In the genomic region with DNA sequence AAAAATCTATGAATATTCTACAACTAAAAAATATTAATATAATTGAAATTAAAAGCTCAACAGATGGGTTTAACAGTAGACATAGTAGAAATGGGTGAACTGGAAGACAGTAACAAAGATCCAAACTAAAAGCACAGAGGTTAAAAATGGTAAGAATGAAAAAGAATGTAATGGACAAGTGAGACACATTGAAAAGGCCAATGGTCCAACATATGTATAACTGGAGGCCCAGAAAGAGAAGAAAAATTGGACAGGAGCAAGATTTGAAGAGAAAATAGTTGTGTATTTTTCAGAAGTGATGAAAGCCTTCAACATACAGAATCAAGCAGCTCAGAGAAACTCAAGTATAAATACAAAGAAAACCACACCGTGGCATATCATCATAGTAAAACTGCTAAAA, we compare ENCODE assay signal across 19 cellular contexts. TPM values are rescaled to one million over a fixed set of nuclear protein-coding genes. Genes with fewer than 3 reads are reported as not detected.
DNase-seq lines count a peak whose midpoint lies in the region; ATAC-seq, FAIRE-seq and TF ChIP-seq lines count a peak whose summit lies in the region.
"Had no signal": no experiment of that assay in that cellular context is flagged by ENCODE, and none has a peak within 500 bp of the region (broad histone marks: within the 10 kb centered on the region; RNA-seq: fewer than 3 reads in every experiment).

No MANE protein-coding gene starts in this region.

- H3F3A ChIP-seq in GM23248 (ENCODE audit: insufficient read depth), result no peaks in the 10 kb centered on the region

- CTCF ChIA-PET in A549 (lab: Yijun Ruan, JAX), result interaction anchor here (0.7 to 3.0 kb wide), 6 partner anchors 10 to 277 kb away, joined by 3 to 12 read pairs (median 8); partner anchors contain the start of gene PCDHGC3

- H3K4me1 Mint-ChIP-seq in astrocyte (ENCODE audit: low read depth, unreplicated experiment), result no peaks in the 10 kb centered on the region

- no peak overlapping the region for H3K9ac ChIP-seq in GM23248
- H3K9ac ChIP-seq in astrocyte (ENCODE audit: low read length), result no peak overlapping the region

- no peak for TF ChIP-seq RAD21 in A549 (conservative IDR thresholded peaks at IDR 0.05 in 1 of 2, IDR thresholded peaks at IDR 0.05 in 1 of 2)

- H2AFZ ChIP-seq in GM23248, result no peak overlapping the region
- H2AFZ ChIP-seq in astrocyte (ENCODE audit: low read depth, low read length), result no peak overlapping the region

- H3K4me3 Mint-ChIP-seq in astrocyte (ENCODE audit: unreplicated experiment), result no peak overlapping the region
- H3K4me3 Mint-ChIP-seq: dendritic cell treated with granulocyte-macrophage colony-stimulating factor and Interleukin-4, amounts not matched to agents 40 ng/mL and 50 ng/mL, for 4 days had no signal

- peaks cover 26% of the 10 kb centered on the region for H3K36me3 ChIP-seq in GM23248 (ENCODE audit: low read depth)
- H3K36me3 ChIP-seq in astrocyte (ENCODE audit: insufficient read depth, low read length), result peaks cover 4% of the 10 kb centered on the region

- peaks cover 8% of the 10 kb centered on the region; the same call in 1 of the 2 replicates for H3K79me2 ChIP-seq in GM23248 (ENCODE audit: insufficient read depth)
- H3K79me2 ChIP-seq in astrocyte (ENCODE audit: insufficient read depth, low read length), result no peaks in the 10 kb centered on the region

- in situ Hi-C loops in GM23248 (cut with MboI), result no loop called here

- TF ChIP-seq POLR2A in A549 (IDR thresholded peaks at IDR 0.05; ENCODE audit: low read length) (no peak), GM12891 (IDR thresholded peaks at IDR 0.05; ENCODE audit: low read depth, low read length) (no peak)

- ATAC-seq in A549, result no peak
- ATAC-seq in HG03432 (IDR thresholded peaks at IDR 0.05; ENCODE audit: unreplicated experiment), result no peak
- ATAC-seq: left lobe of liver had no signal

- peaks cover 31% of the 10 kb centered on the region for H3K9me3 ChIP-seq in A549
- no peaks in the 10 kb centered on the region for H3K9me3 ChIP-seq in GM23248 (ENCODE audit: low read depth)
- H3K9me3 ChIP-seq in astrocyte (ENCODE audit: insufficient read depth, low read depth, low read length), result peaks cover 3% of the 10 kb centered on the region

- H3K4me1 ChIP-seq in A549 (no peaks in the 10 kb centered on the region), GM23248 (ENCODE audit: insufficient read depth) (no peaks in the 10 kb centered on the region), astrocyte (ENCODE audit: insufficient read depth, low read length) (no peaks in the 10 kb centered on the region)
- H3K4me1 ChIP-seq: Caco-2, esophagus muscularis mucosa, sigmoid colon had no signal

- H3K9me3 Mint-ChIP-seq in astrocyte (ENCODE audit: unreplicated experiment), result peaks cover 10% of the 10 kb centered on the region

- H3K9me2 ChIP-seq in GM23248 (ENCODE audit: insufficient read depth), result no peaks in the 10 kb centered on the region

- H3K27me3 Mint-ChIP-seq in astrocyte (ENCODE audit: low read depth, unreplicated experiment), result no peaks in the 10 kb centered on the region
- H3K27me3 Mint-ChIP-seq: dendritic cell treated with granulocyte-macrophage colony-stimulating factor and Interleukin-4, amounts not matched to agents 40 ng/mL and 50 ng/mL, for 4 days had no signal

- POLR2A ChIA-PET in A549 (lab: Yijun Ruan, JAX), result no interaction called here

- DNase-seq in A549 (ENCODE audit: low read depth in 1 of 2, low spot score in 1 of 2) (peak in 1 of 2 experiments; percentile 67), GM23248 (peak; percentile 41), astrocyte (ENCODE audit: low read depth) (peak; percentile 35), fibroblast of pulmonary artery (ENCODE audit: low read depth) (peak; percentile 59), HPDE6-E6E7 (ENCODE audit: extremely low spot score) (no peak), GM12891 (ENCODE audit: insufficient read length, low spot score) (no peak)
- DNase-seq: activated CD8-positive, alpha-beta memory T cell treated with anti-CD3 and anti-CD28 coated beads for 24 hours; Caco-2; MM.1S; NCI-H1694 treated with DMSO at 0.1 percent for 48 hours; NCI-H510A; SIG-M5; sigmoid colon; stimulated activated CD4-positive, alpha-beta T cell treated with anti-CD3 and anti-CD28 coated beads, Interleukin-2, amount 100 ng/mL, for 24 hours had no signal

- H3K4me2 ChIP-seq in A549, result no peak overlapping the region
- no peak overlapping the region for H3K4me2 ChIP-seq in GM23248 (ENCODE audit: unreplicated experiment)
- no peak overlapping the region for H3K4me2 ChIP-seq in astrocyte (ENCODE audit: low read length)

- H3K4me3 ChIP-seq in A549 (no peak overlapping the region), GM23248 (no peak overlapping the region), astrocyte (ENCODE audit: insufficient read depth, low read depth, low read length) (no peak overlapping the region), fibroblast of pulmonary artery (replicated peaks; ENCODE audit: low read depth, low read length) (no peak overlapping the region)
- H3K4me3 ChIP-seq: esophagus muscularis mucosa, sigmoid colon had no signal

- no peak overlapping the region for H3K27ac ChIP-seq in A549
- H3K27ac ChIP-seq in GM23248, result no peak overlapping the region
- no peak overlapping the region for H3K27ac ChIP-seq in astrocyte (ENCODE audit: low read depth, low read length)
- H3K27ac ChIP-seq: esophagus muscularis mucosa, sigmoid colon had no signal

- TF ChIP-seq CTCF in A549 (IDR thresholded peaks at IDR 0.05) (no peak), astrocyte (IDR thresholded peaks at IDR 0.05; ENCODE audit: insufficient read depth, low read depth, low read length) (no peak), fibroblast of pulmonary artery (IDR thresholded peaks at IDR 0.05; ENCODE audit: low read length, missing control alignments) (no peak)

- H3K27me3 ChIP-seq in GM23248 (replicated peaks; ENCODE audit: insufficient read depth), result no peaks in the 10 kb centered on the region
- H3K27me3 ChIP-seq in astrocyte (ENCODE audit: insufficient read depth, low read length), result no peaks in the 10 kb centered on the region
- H3K27me3 ChIP-seq: esophagus muscularis mucosa, sigmoid colon had no signal

- FAIRE-seq in A549 (lab: Jason Lieb, UNC), result no peak
- FAIRE-seq in astrocyte (lab: Jason Lieb, UNC), result no peak
- no peak for FAIRE-seq in GM12891 (lab: Jason Lieb, UNC)

- whole genome bisulfite sequencing in A549 (ENCODE audit: missing lambda C conversion rate), result 87% methylated on average over 1 of the region's 1 CpG
- WGBS in GM23248 (ENCODE audit: low coverage in 1 of 2, low lambda C conversion rate in 2 of 2, missing lambda C conversion rate in 2 of 2), 2 experiments, result 96% methylated on average over 1 of the region's 1 CpG

- no peak for TF ChIP-seq EP300 in A549 (IDR thresholded peaks at IDR 0.05)

- no peak overlapping the region for H3K27ac Mint-ChIP-seq in astrocyte (ENCODE audit: unreplicated experiment)
- H3K27ac Mint-ChIP-seq: dendritic cell treated with granulocyte-macrophage colony-stimulating factor and Interleukin-4, amounts not matched to agents 40 ng/mL and 50 ng/mL, for 4 days had no signal

- H3K36me3 Mint-ChIP-seq in astrocyte (ENCODE audit: low read depth, unreplicated experiment), result peaks cover 38% of the 10 kb centered on the region

- H4K20me1 ChIP-seq in GM23248 (ENCODE audit: insufficient read depth) (no peaks in the 10 kb centered on the region), astrocyte (ENCODE audit: insufficient read depth, low read length) (no peaks in the 10 kb centered on the region)

TF ChIP-seq in A549, 52 proteins besides CTCF, POLR2A, EP300 and RAD21:
- TF ChIP-seq KDM1A (IDR thresholded peaks at IDR 0.05; ENCODE audit: low read depth) (0 out of 2 replicates have a peak, but pooled peaks have one; percentile 21), ELK1 (IDR thresholded peaks at IDR 0.05; ENCODE audit: low read depth, low read length) (no peak)

TF ChIP-seq in GM12891, 5 proteins besides CTCF, POLR2A, EP300 and RAD21:
- TF ChIP-seq POU2F2 (IDR thresholded peaks at IDR 0.05; ENCODE audit: low read depth, low read length) (no peak), TAF1 (IDR thresholded peaks at IDR 0.05; ENCODE audit: low read depth, low read length) (no peak), PAX5 (IDR thresholded peaks at IDR 0.05; ENCODE audit: insufficient read depth, low read length, severe bottlenecking) (no peak), SPI1 (IDR thresholded peaks at IDR 0.05; ENCODE audit: low read depth, low read length) (no peak), POLR2AphosphoS5 (IDR thresholded peaks at IDR 0.05; ENCODE audit: low read depth, low read length) (no peak)

RNA-seq across cellular contexts. Expression of gene PCDHGC5, which starts 58.6 kb away (rescaled TPM):
- polyA plus RNA-seq in A549 (2011; rRNA removed), result 0.08 TPM in 1 of 2 replicates, not detected in the other
- polyA plus RNA-seq in A549 (2012; cell fraction: cytosol; rRNA removed), result not detected in 2 replicates
- polyA plus RNA-seq in A549 (2012; cell fraction: nucleus; rRNA removed), result 0.30 and 0.44 TPM in 2 replicates
- 0.03 TPM in 1 of 3 replicates, not detected in the others for polyA plus RNA-seq in A549 (2017; fragmentation: RNase III; extraction: RNeasy Plus Mini Kit Qiagen cat#74134 plus additional on column Dnase treatment)
- polyA minus RNA-seq in A549 (2011; rRNA and poly(A)+ RNA removed), result 0.54 and 0.78 TPM in 2 replicates
- total RNA-seq in GM23248 (2014; rRNA removed; shearing (Covaris generic)), result 2.2 and 3.2 TPM in 2 replicates
- 1.8 and 2.5 TPM in 2 replicates for polyA plus RNA-seq in GM23248 (2016; fragmentation: Nextera tagmentation; extraction: Ambion mirVana)
- 7.7 and 10.9 TPM in 2 replicates for total RNA-seq in astrocyte
- polyA plus RNA-seq in GM12891 (2012; ENCODE audit: low read depth, missing spikeins), result 0.05 TPM
- total RNA-seq: T-helper 1 cell treated with Interleukin-12 subunit alpha and Interleukin-12 subunit beta and Interleukin-4 antibody, amounts not matched to agents 30 ng/mL and 1 ng/mL, for 36 hours had no signal

Comparison
In these comparisons a context has a peak if more than half of its experiments do, and no peak if none do; other contexts are left out.
1. DNase-seq: peak in GM23248 (single experiment), astrocyte (single experiment) and fibroblast of pulmonary artery (single experiment); none in HPDE6-E6E7 (single experiment) and GM12891 (single experiment).